In genomic region chr3:140277886-140278285, GRCh38 we compare ENCODE assay signal across 4 cellular contexts.
"Had no signal": no experiment of that assay in that cellular context is flagged by ENCODE, and none has a peak within 500 bp of the region (broad histone marks: within the 10 kb centered on the region; RNA-seq: fewer than 3 reads in every experiment).

No MANE protein-coding gene starts in this region.

- H3K4me3 ChIP-seq: GM23338 had no signal

- DNase-seq: H9, HFFc6 had no signal

- H3K27ac ChIP-seq: HL-60 had no signal
